Comparison of ENCODE assay signal across 8 cellular contexts in genomic region chr3:48301020-48301813, GRCh38.
A peak's percentile ranks its signal among the peaks of the same experiment; 100 is the strongest.
DNase-seq lines count a peak whose midpoint lies in the region; ATAC-seq and TF ChIP-seq lines count a peak whose summit lies in the region.

TSS of gene NME6 (minus strand) at chr3:48301367.

- peak within 1 kb of the TSS; percentile 89 for H3K4me3 ChIP-seq in choroid plexus epithelial cell (ENCODE audit: low read depth, low read length)

- DNase-seq in AG09319 (ENCODE audit: extremely low read depth, low read depth) (peak; percentile 78), NCI-H524 treated with DMSO at 0.1 percent for 48 hours (lab: John Stamatoyannopoulos, UW) (peak; percentile 32), choroid plexus epithelial cell (ENCODE audit: low read depth) (peak; percentile 92), kidney tubule cell (ENCODE audit: low spot score) (peak; percentile 93)
- DNase-seq in activated CD4-positive, alpha-beta T cell treated with anti-CD3 and anti-CD28 coated beads for 4 hours = peak; percentile 90 to 91
- peak; percentile 76 to 89 for DNase-seq in stimulated activated CD4-positive, alpha-beta T cell treated with anti-CD3 and anti-CD28 coated beads, Interleukin-1b, Interleukin-23, amount 100 ng/mL, for 1 hour (ENCODE audit: low read depth in 2 of 2)

- ATAC-seq in HG03457 (IDR thresholded peaks at IDR 0.05; ENCODE audit: unreplicated experiment) = peak; percentile 43

- TF ChIP-seq CTCF in AG09319 (IDR thresholded peaks at IDR 0.05; ENCODE audit: low read depth, low read length) (no peak), choroid plexus epithelial cell (conservative IDR thresholded peaks at IDR 0.05; ENCODE audit: low read depth, low read length) (no peak)

- TF ChIP-seq POLR2A in GM19193 (IDR thresholded peaks at IDR 0.05; ENCODE audit: extremely low read depth, insufficient read depth, insufficient read length) = peak; percentile 87

Comparison
In these comparisons a context has a peak if more than half of its experiments do, and no peak if none do; other contexts are left out.
1. Peak in every context shown above with its lines: DNase-seq, ATAC-seq and H3K4me3 ChIP-seq.
2. DNase-seq: peak in every context shown above with its lines; median percentile 93 in kidney tubule cell; 92 in choroid plexus epithelial cell; 90 in activated CD4-positive, alpha-beta T cell treated with anti-CD3 and anti-CD28 coated beads for 4 hours; 82 in stimulated activated CD4-positive, alpha-beta T cell treated with anti-CD3 and anti-CD28 coated beads, Interleukin-1b, Interleukin-23, amount 100 ng/mL, for 1 hour; 78 in AG09319; 32 in NCI-H524 treated with DMSO at 0.1 percent for 48 hours.